ENCODE assay signal across 10 cellular contexts in the genomic region with DNA sequence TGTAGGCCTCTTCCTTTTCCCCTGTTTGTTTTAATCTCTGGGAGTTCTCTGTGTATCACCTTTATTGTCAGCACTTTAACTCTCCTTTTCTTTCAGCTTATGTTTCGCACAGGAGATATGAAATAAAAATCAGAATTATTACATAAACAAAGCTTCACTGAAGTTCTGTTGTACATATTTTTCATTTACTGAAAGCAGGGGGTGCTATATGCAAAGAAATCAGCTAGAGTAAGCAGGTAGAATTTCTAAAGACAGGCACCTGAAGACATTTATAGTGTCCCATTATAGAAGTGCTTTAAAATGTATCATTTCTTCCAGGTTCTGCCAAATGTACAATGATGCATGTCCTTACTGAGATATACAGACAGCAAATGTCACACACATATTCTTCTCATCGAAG.
DNase-seq lines count a peak whose midpoint lies in the region; ATAC-seq and TF ChIP-seq lines count a peak whose summit lies in the region.
"Had no signal": no experiment of that assay in that cellular context is flagged by ENCODE, and none has a peak within 500 bp of the region (broad histone marks: within the 10 kb centered on the region; RNA-seq: fewer than 3 reads in every experiment).

No MANE protein-coding gene starts in this region.

- DNase-seq in COLO829 (ENCODE audit: low spot score) (peak; percentile 26), NCI-H1092 treated with DMSO at 0.1 percent for 48 hours (lab: John Stamatoyannopoulos, UW) (peak; percentile 45), RWPE1 (ENCODE audit: low spot score) (peak; percentile 5), foreskin keratinocyte (peak in 1 of 2 donors; percentile 15), dedifferentiated amniotic fluid mesenchymal stem cell (ENCODE audit: extremely low spot score) (no peak), NCI-H446 treated with DMSO at 0.1 percent for 48 hours (lab: John Stamatoyannopoulos, UW) (no peak)
- no peak for DNase-seq in central memory CD4-positive, alpha-beta T cell
- DNase-seq: stimulated activated CD4-positive, alpha-beta T cell treated with anti-CD3 and anti-CD28 coated beads, Interleukin-2, amount 100 ng/mL, for 24 hours had no signal

- POLR2A ChIA-PET in RWPE1 (lab: Yijun Ruan, JAX; ENCODE audit: low non-redundant PET) = no interaction called here

- no peak for ATAC-seq in foreskin keratinocyte
- ATAC-seq in GM18909 (IDR thresholded peaks at IDR 0.05; ENCODE audit: poor library complexity, unreplicated experiment) = no peak

- CTCF ChIA-PET in RWPE1 (lab: Yijun Ruan, JAX) = interaction anchor here (1.0 to 1.3 kb wide), 2 partner anchors 8 to 16 kb away, joined by 4 to 10 read pairs; no protein-coding TSS in a partner anchor

- TF ChIP-seq CTCF in RWPE1 (conservative IDR thresholded peaks at IDR 0.05; ENCODE audit: low read depth) (no peak), foreskin keratinocyte (conservative IDR thresholded peaks at IDR 0.05) (peak; percentile 49)

- no peaks in the 10 kb centered on the region for H3K4me1 ChIP-seq in foreskin keratinocyte

- no peak overlapping the region for H3K27ac ChIP-seq in RWPE1
- no peak overlapping the region for H3K27ac ChIP-seq in foreskin keratinocyte
- H3K27ac ChIP-seq: thoracic aorta had no signal

- H3K27me3 ChIP-seq in foreskin keratinocyte = no peaks in the 10 kb centered on the region

Comparison
In these comparisons a context has a peak if more than half of its experiments do, and no peak if none do; other contexts are left out.
1. DNase-seq: peak in COLO829 (single experiment), NCI-H1092 treated with DMSO at 0.1 percent for 48 hours (single experiment) and RWPE1 (single experiment); none in dedifferentiated amniotic fluid mesenchymal stem cell (single experiment), NCI-H446 treated with DMSO at 0.1 percent for 48 hours (single experiment) and central memory CD4-positive, alpha-beta T cell (single experiment).